ENCODE assay signal across 1 cellular context in the genomic region with DNA sequence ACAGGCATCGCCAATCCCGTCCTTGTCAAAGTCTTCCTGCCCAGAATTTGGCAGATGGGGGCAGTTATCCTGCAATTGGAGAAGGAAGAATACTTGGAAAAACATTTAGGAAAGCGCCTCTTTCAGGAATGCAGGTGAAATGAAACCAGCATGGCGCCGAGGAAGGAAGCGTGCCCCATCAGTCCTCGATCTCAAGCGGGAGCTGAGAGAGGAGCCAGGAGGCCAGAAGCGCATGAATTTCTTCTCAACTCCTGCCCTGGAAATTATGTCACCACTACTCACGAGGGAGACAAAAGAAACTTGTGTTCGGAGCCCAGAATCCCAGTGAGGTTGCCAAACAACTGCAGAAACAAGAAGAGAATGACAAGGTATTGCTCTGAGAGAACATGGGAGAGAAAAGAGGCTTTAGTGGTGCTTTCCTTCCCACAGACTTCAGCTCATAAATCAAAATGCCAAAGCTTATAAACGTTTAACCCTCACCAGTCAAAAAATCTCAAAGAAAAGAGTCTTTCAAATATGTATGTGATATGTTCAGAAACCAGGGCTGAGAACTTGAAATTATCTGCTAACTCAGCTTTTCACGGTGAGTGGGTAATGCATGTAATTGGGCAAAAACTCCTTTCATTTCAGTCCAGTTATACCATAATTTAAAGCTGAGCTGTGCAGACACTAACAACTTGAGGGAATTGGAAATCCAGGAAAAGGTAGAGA.
TF ChIP-seq lines count a peak whose summit lies in the region.

No MANE protein-coding gene starts in this region.

TF ChIP-seq in IMR-90, 13 proteins besides CTCF, POLR2A, EP300 and RAD21:
- TF ChIP-seq BHLHE40 (IDR thresholded peaks at IDR 0.05; ENCODE audit: low read depth, low read length) (no peak), MAFK (IDR thresholded peaks at IDR 0.05; ENCODE audit: low read depth, low read length) (peak; percentile 66), ELK1 (IDR thresholded peaks at IDR 0.05; ENCODE audit: borderline replicate concordance, low read depth, low read length) (no peak)
TF ChIP-seq in IMR-90: peak in this region for 1.
